17 cellular contexts compared by ENCODE assay signal in the genomic region with DNA sequence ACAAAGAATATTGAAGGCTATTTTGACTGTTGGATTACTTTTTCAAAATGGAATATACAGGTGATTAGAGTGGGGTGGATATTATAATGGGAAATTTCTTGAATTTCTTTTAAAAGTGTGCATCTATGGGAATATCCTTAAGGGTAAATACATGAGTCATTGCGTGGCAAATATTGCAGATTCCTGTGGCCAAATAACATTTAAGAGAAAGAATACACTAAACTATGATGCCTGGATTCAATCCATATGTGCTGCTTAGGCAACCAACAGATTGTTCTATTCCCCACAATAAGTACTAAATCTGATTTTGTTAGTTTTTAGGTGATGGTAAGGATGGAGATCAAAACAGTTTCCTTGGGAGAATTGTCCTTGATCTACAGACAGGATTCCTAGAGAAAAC.
A peak's percentile ranks its signal among the peaks of the same experiment; 100 is the strongest.
DNase-seq lines count a peak whose midpoint lies in the region; ATAC-seq and TF ChIP-seq lines count a peak whose summit lies in the region.
"Had no signal": no experiment of that assay in that cellular context is flagged by ENCODE, and none has a peak within 500 bp of the region (broad histone marks: within the 10 kb centered on the region; RNA-seq: fewer than 3 reads in every experiment).

No MANE protein-coding gene starts in this region.

- DNase-seq in AG09319 (ENCODE audit: extremely low read depth, low read depth), result peak; percentile 47
- peak; percentile 88 for DNase-seq in IMR-90
- DNase-seq in astrocyte of the spinal cord (ENCODE audit: low read depth, low spot score), result peak; percentile 88
- DNase-seq in iris pigment epithelial cell (ENCODE audit: low read depth), result peak; percentile 84
- no peak for DNase-seq in NCI-H446 (lab: John Stamatoyannopoulos, UW)
- DNase-seq in NCI-H510A treated with DMSO at 0.1 percent for 48 hours (lab: John Stamatoyannopoulos, UW), result no peak
- DNase-seq in activated CD4-positive, alpha-beta memory T cell treated with anti-CD3 and anti-CD28 coated beads, Interleukin-2, amount 10 ng/mL, durations not matched to agents 7 days and 5 days, result no peak
- DNase-seq: activated CD8-positive, alpha-beta T cell treated with anti-CD3 and anti-CD28 coated beads, Interleukin-2, amount 10 ng/mL, durations not matched to agents 7 days and 5 days; aorta; H9; left colon; SHP77 treated with DMSO at 0.1 percent for 48 hours had no signal

- H2BK15ac ChIP-seq in IMR-90 (ENCODE audit: low read depth, low read length), result 0 out of 3 replicates have a peak overlapping the region, but pooled peaks have one; percentile 7

- no peak overlapping the region for H3K18ac ChIP-seq in IMR-90 (ENCODE audit: low read depth, low read length)

- no peak overlapping the region for H3K4ac ChIP-seq in IMR-90 (ENCODE audit: low read depth, low read length)

- no peaks in the 10 kb centered on the region for H3K4me1 Mint-ChIP-seq in activated CD4-positive, alpha-beta memory T cell treated with anti-CD3 and anti-CD28 coated beads, Interleukin-2, amount 10 ng/mL, durations not matched to agents 7 days and 5 days
- H3K4me1 Mint-ChIP-seq: activated T-helper 17 cell treated with anti-CD3 and anti-CD28 coated beads, Interleukin-2, amount 50 U/mL, for 72 hours; CD14-positive monocyte had no signal

- H2BK120ac ChIP-seq in IMR-90 (ENCODE audit: low read depth, low read length), result peak overlapping the region; percentile 29; the same call in 1 of the 2 replicates

- no peaks in the 10 kb centered on the region for H3K27me3 ChIP-seq in IMR-90 (ENCODE audit: control insufficient read depth, insufficient read depth, low read length)
- H3K27me3 ChIP-seq: tibial nerve had no signal

- no peak overlapping the region for H2AFZ ChIP-seq in IMR-90 (replicated peaks; ENCODE audit: low read length, poor library complexity)

- intact Hi-C loops in IMR-90 (cut with micrococcal nuclease), result no loop called here

- no TSS peak for BruUV-seq in IMR-90 (replicated peaks; lab: Mats Ljungman, UMichigan)

- no peak overlapping the region for H3K27ac ChIP-seq in IMR-90 (ENCODE audit: insufficient read depth, low read length)
- H3K27ac ChIP-seq: tibial nerve had no signal

- POLR2A ChIA-PET in IMR-90 (lab: Charles Lee; ENCODE audit: unreplicated experiment), result no interaction called here
- POLR2A ChIA-PET in activated CD4-positive, alpha-beta memory T cell treated with anti-CD3 and anti-CD28 coated beads, Interleukin-2, amount 10 ng/mL, durations not matched to agents 7 days and 5 days (lab: Charles Lee), result no interaction called here

- H4K91ac ChIP-seq in IMR-90 (ENCODE audit: insufficient read depth, low read depth, low read length), result no peak overlapping the region; the same call in 1 of the 2 replicates

- no CpG with 5 or more reads among the region's 1 CpG for WGBS in IMR-90 (ENCODE audit: extremely low coverage in 2 of 2, insufficient read length in 1 of 2), 2 experiments

- H4K5ac ChIP-seq in IMR-90 (ENCODE audit: low read depth, low read length), result no peak overlapping the region

- no peak overlapping the region for H3K4me3 Mint-ChIP-seq in activated CD4-positive, alpha-beta memory T cell treated with anti-CD3 and anti-CD28 coated beads, Interleukin-2, amount 10 ng/mL, durations not matched to agents 7 days and 5 days
- H3K4me3 Mint-ChIP-seq: activated CD8-positive, alpha-beta T cell treated with anti-CD3 and anti-CD28 coated beads, Interleukin-2, amount 10 ng/mL, durations not matched to agents 7 days and 5 days; activated T-helper 17 cell treated with anti-CD3 and anti-CD28 coated beads, Interleukin-2, amount 50 U/mL, for 72 hours; CD14-positive monocyte; H9 had no signal

- TF ChIP-seq CTCF in AG09319 (IDR thresholded peaks at IDR 0.05; ENCODE audit: low read depth, low read length), result no peak
- TF ChIP-seq CTCF in IMR-90 (conservative IDR thresholded peaks at IDR 0.05; ENCODE audit: low read depth, low read length), result no peak
- no peak for TF ChIP-seq CTCF in astrocyte of the spinal cord (IDR thresholded peaks at IDR 0.05; ENCODE audit: low read depth, low read length)

- H3K56ac ChIP-seq in IMR-90 (ENCODE audit: extremely low read depth, insufficient read depth, low read length), result no peak overlapping the region

- H3K4me2 ChIP-seq in IMR-90 (ENCODE audit: low read depth, low read length), result peak overlapping the region; percentile 46; the same call in 1 of the 2 replicates

- no peaks in the 10 kb centered on the region for H3K9me3 Mint-ChIP-seq in activated CD4-positive, alpha-beta memory T cell treated with anti-CD3 and anti-CD28 coated beads, Interleukin-2, amount 10 ng/mL, durations not matched to agents 7 days and 5 days
- H3K9me3 Mint-ChIP-seq: activated T-helper 17 cell treated with anti-CD3 and anti-CD28 coated beads, Interleukin-2, amount 50 U/mL, for 72 hours; H9 had no signal

- H3K27ac Mint-ChIP-seq in activated CD4-positive, alpha-beta memory T cell treated with anti-CD3 and anti-CD28 coated beads, Interleukin-2, amount 10 ng/mL, durations not matched to agents 7 days and 5 days, result no peak overlapping the region
- H3K27ac Mint-ChIP-seq: activated CD8-positive, alpha-beta T cell treated with anti-CD3 and anti-CD28 coated beads, Interleukin-2, amount 10 ng/mL, durations not matched to agents 7 days and 5 days; activated T-helper 17 cell treated with anti-CD3 and anti-CD28 coated beads, Interleukin-2, amount 50 U/mL, for 72 hours; CD14-positive monocyte; H9; progenitor cell of endocrine pancreas had no signal

- peaks cover 1% of the 10 kb centered on the region for H3K27me3 Mint-ChIP-seq in activated CD4-positive, alpha-beta memory T cell treated with anti-CD3 and anti-CD28 coated beads, Interleukin-2, amount 10 ng/mL, durations not matched to agents 7 days and 5 days
- H3K27me3 Mint-ChIP-seq: activated T-helper 17 cell treated with anti-CD3 and anti-CD28 coated beads, Interleukin-2, amount 50 U/mL, for 72 hours; progenitor cell of endocrine pancreas had no signal

- no peak for TF ChIP-seq POLR2A in IMR-90 (IDR thresholded peaks at IDR 0.05; ENCODE audit: low read depth, low read length)

- ATAC-seq in IMR-90 (ENCODE audit: low read depth) (peak; percentile 73), GM18498 (IDR thresholded peaks at IDR 0.05; ENCODE audit: unreplicated experiment) (no peak)
- ATAC-seq: activated CD8-positive, alpha-beta T cell treated with anti-CD3 and anti-CD28 coated beads, Interleukin-2, amount 10 ng/mL, durations not matched to agents 7 days and 5 days; activated T-helper 17 cell treated with anti-CD3 and anti-CD28 coated beads, Interleukin-2, amount 50 U/mL, for 72 hours; left colon had no signal

- no peak overlapping the region for H3K9ac ChIP-seq in IMR-90 (ENCODE audit: low read depth, low read length)

- peak overlapping the region; percentile 4 for H2BK5ac ChIP-seq in IMR-90 (ENCODE audit: low read depth, low read length, poor library complexity, severe bottlenecking)

- H2AK5ac ChIP-seq in IMR-90 (ENCODE audit: low read depth, low read length), result no peak overlapping the region

- no peaks in the 10 kb centered on the region for H3K79me1 ChIP-seq in IMR-90 (ENCODE audit: low read depth in 1 of 2, low read length in 2 of 2)

- peaks cover 9% of the 10 kb centered on the region for H3K4me1 ChIP-seq in IMR-90 (ENCODE audit: control insufficient read depth, insufficient read depth, low read length)
- H3K4me1 ChIP-seq: tibial nerve had no signal

- in situ Hi-C loops in IMR-90 (cut with MboI; ENCODE audit: low sequenced_read_pairs) (no loop called here), astrocyte of the spinal cord (cut with HindIII; ENCODE audit: low sequenced_read_pairs) (no loop called here)

- H4K20me1 ChIP-seq in IMR-90 (ENCODE audit: insufficient read depth, low read length), result no peaks in the 10 kb centered on the region

- H3K4me3 ChIP-seq in IMR-90 (ENCODE audit: insufficient read depth, low read depth, low read length) (no peak overlapping the region), astrocyte of the spinal cord (ENCODE audit: low read depth, low read length) (no peak overlapping the region)
- H3K4me3 ChIP-seq: tibial nerve had no signal

- no peak overlapping the region for H2AK9ac ChIP-seq in IMR-90 (replicated peaks; ENCODE audit: low read depth, low read length, poor library complexity)

- no peak overlapping the region for H4K8ac ChIP-seq in IMR-90 (ENCODE audit: low read depth in 2 of 2, low read length in 2 of 2)

- H3K23ac ChIP-seq in IMR-90 (ENCODE audit: low read depth, low read length), result no peak overlapping the region

- TF ChIP-seq RAD21 in IMR-90 (IDR thresholded peaks at IDR 0.05; ENCODE audit: low read length), result no peak

- no peaks in the 10 kb centered on the region for H3K9me3 ChIP-seq in IMR-90 (ENCODE audit: control insufficient read depth, insufficient read depth, low read length)
- H3K9me3 ChIP-seq: tibial nerve had no signal

- H3K14ac ChIP-seq in IMR-90 (replicated peaks; ENCODE audit: low read depth, low read length), result no peak overlapping the region

- dilution Hi-C loops in IMR-90 (cut with HindIII; ENCODE audit: low sequenced_read_pairs, unreplicated experiment), result no loop called here

- H3K36me3 Mint-ChIP-seq in activated CD4-positive, alpha-beta memory T cell treated with anti-CD3 and anti-CD28 coated beads, Interleukin-2, amount 10 ng/mL, durations not matched to agents 7 days and 5 days (ENCODE audit: low read depth), result no peaks in the 10 kb centered on the region
- H3K36me3 Mint-ChIP-seq: CD14-positive monocyte had no signal

- no peaks in the 10 kb centered on the region for H3K9me1 ChIP-seq in IMR-90 (ENCODE audit: insufficient read depth, low read length)

- CTCF ChIA-PET in IMR-90 (lab: Yijun Ruan, JAX), result no interaction called here
- CTCF ChIA-PET in activated CD4-positive, alpha-beta memory T cell treated with anti-CD3 and anti-CD28 coated beads, Interleukin-2, amount 10 ng/mL, durations not matched to agents 7 days and 5 days (lab: Charles Lee), result no interaction called here

- no peaks in the 10 kb centered on the region for H3K36me3 ChIP-seq in IMR-90 (ENCODE audit: control insufficient read depth, insufficient read depth, low read length)
- H3K36me3 ChIP-seq: tibial nerve had no signal

- H2BK20ac ChIP-seq in IMR-90 (ENCODE audit: low read depth, low read length), result no peak overlapping the region

TF ChIP-seq in IMR-90, 13 proteins besides CTCF, POLR2A, EP300 and RAD21:
- TF ChIP-seq, protein P1, sequence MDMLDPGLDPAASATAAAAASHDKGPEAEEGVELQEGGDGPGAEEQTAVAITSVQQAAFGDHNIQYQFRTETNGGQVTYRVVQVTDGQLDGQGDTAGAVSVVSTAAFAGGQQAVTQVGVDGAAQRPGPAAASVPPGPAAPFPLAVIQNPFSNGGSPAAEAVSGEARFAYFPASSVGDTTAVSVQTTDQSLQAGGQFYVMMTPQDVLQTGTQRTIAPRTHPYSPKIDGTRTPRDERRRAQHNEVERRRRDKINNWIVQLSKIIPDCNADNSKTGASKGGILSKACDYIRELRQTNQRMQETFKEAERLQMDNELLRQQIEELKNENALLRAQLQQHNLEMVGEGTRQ (IDR thresholded peaks at IDR 0.05; ENCODE audit: low read depth, low read length), result no peak
- TF ChIP-seq FOS (IDR thresholded peaks at IDR 0.05; ENCODE audit: low read depth, low read length) (peak; percentile 62; the same call in 1 of the 2 replicates), CHD1 (IDR thresholded peaks at IDR 0.05; ENCODE audit: low read depth, low read length) (no peak), CEBPB (IDR thresholded peaks at IDR 0.05; ENCODE audit: low read depth, low read length) (peak; percentile 36; the same call in 1 of the 2 replicates)
TF ChIP-seq in IMR-90: peak in this region for 2.

Comparison
In these comparisons a context has a peak if more than half of its experiments do, and no peak if none do; other contexts are left out.
1. DNase-seq: peak in AG09319 (single experiment), IMR-90 (single experiment), astrocyte of the spinal cord (single experiment) and iris pigment epithelial cell (single experiment); none in NCI-H446 (0 of 2), NCI-H510A treated with DMSO at 0.1 percent for 48 hours (single experiment) and activated CD4-positive, alpha-beta memory T cell treated with anti-CD3 and anti-CD28 coated beads, Interleukin-2, amount 10 ng/mL, durations not matched to agents 7 days and 5 days (single experiment).